In the genomic region with DNA sequence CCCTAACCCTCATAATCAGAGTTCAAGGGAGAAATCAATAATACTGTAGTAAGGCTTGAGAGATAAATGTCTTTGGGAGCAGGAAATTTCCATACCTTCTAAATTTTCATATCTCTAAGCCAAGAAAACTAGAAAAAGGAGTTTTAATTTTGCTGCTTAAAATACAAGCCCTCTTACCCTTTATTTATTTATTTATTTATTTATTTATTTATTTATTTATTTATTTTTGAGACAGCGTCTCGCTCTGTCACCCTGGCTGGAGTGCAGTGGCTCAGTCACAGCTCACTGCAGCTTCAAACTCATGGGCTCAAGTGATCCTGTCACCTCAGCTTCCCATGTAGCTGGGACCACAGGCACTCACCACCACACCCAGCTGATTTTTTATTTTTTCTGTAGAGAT, we compare ENCODE assay signal across 35 cellular contexts.
"Had no signal": no experiment of that assay in that cellular context is flagged by ENCODE, and none has a peak within 500 bp of the region (broad histone marks: within the 10 kb centered on the region; RNA-seq: fewer than 3 reads in every experiment).

No MANE protein-coding gene starts in this region.

- H3K4me3 ChIP-seq: MG63 had no signal

- H3K9me3 ChIP-seq: MG63 had no signal

- DNase-seq: Kasumi-1, MG63, MM.1S, MV-4-11, NCI-H1048, NCI-H1092, NCI-H1092 treated with DMSO at 0.1 percent for 48 hours, NCI-H1105, NCI-H1105 treated with DMSO at 0.1 percent for 48 hours, NCI-H1417, NCI-H1417 treated with DMSO at 0.1 percent for 48 hours, NCI-H1436, NCI-H1436 treated with DMSO at 0.1 percent for 48 hours, NCI-H146, NCI-H1694, NCI-H1694 treated with DMSO at 0.1 percent for 48 hours, NCI-H187, NCI-H187 treated with DMSO at 0.1 percent for 48 hours, NCI-H1930, NCI-H2029, NCI-H2029 treated with DMSO at 0.1 percent for 48 hours, NCI-H2081, NCI-H2081 treated with DMSO at 0.1 percent for 48 hours, NCI-H2107, NCI-H2171, NCI-H2171 treated with DMSO at 0.1 percent for 48 hours, NCI-H2227 treated with DMSO at 0.1 percent for 48 hours, NCI-H226, NCI-H345, NCI-H446, NCI-H446 treated with DMSO at 0.1 percent for 48 hours, NCI-H510A, NCI-H510A treated with DMSO at 0.1 percent for 48 hours, NCI-H524, NCI-H524 treated with DMSO at 0.1 percent for 48 hours had no signal

- H3K36me3 ChIP-seq: MG63 had no signal
